In genomic region chr6:30507849-30508843, GRCh38 we compare ENCODE assay signal across 10 cellular contexts. TPM values are rescaled to one million over a fixed set of nuclear protein-coding genes. Genes with fewer than 3 reads are reported as not detected.
DNase-seq lines count a peak whose midpoint lies in the region; ATAC-seq, FAIRE-seq and TF ChIP-seq lines count a peak whose summit lies in the region.
"Had no signal": no experiment of that assay in that cellular context is flagged by ENCODE, and none has a peak within 500 bp of the region (broad histone marks: within the 10 kb centered on the region; RNA-seq: fewer than 3 reads in every experiment).

No MANE protein-coding gene starts in this region.

- H3K27ac Mint-ChIP-seq in effector memory CD8-positive, alpha-beta T cell, result peak overlapping the region; percentile 69 to 75
- H3K27ac Mint-ChIP-seq in neural progenitor cell, result no peak overlapping the region

- peaks cover 33 to 52% of the 10 kb centered on the region in 2 donors for H3K4me1 Mint-ChIP-seq in effector memory CD8-positive, alpha-beta T cell (ENCODE audit: low read depth in 2 of 2)
- no peaks in the 10 kb centered on the region for H3K4me1 Mint-ChIP-seq in neural progenitor cell

- H3K79me2 ChIP-seq in HepG2 (ENCODE audit: insufficient read depth, low read length), result no peaks in the 10 kb centered on the region
- no peaks in the 10 kb centered on the region for H3K79me2 ChIP-seq in neural progenitor cell (ENCODE audit: low read depth)

- DNase-seq in right lobe of liver, result no peak
- no peak for DNase-seq in HepG2 (ENCODE audit: low spot score)
- peak; percentile 57 for DNase-seq in NB4 (ENCODE audit: low read depth)
- DNase-seq in effector memory CD8-positive, alpha-beta T cell, result no peak
- no peak for DNase-seq in hepatic stellate cell (ENCODE audit: low spot score)
- no peak for DNase-seq in GM19238 (ENCODE audit: insufficient read length, low spot score)
- no peak for DNase-seq in sciatic nerve (ENCODE audit: low spot score)
- no peak for DNase-seq in neural progenitor cell (ENCODE audit: low spot score)
- DNase-seq: right cardiac atrium had no signal

- H3K27me3 ChIP-seq in right lobe of liver, result no peaks in the 10 kb centered on the region
- H3K27me3 ChIP-seq in HepG2 (ENCODE audit: control insufficient read depth in 1 of 2, insufficient read depth in 2 of 2, low read length in 2 of 2), result no peaks in the 10 kb centered on the region; a peak in 1 of 5 replicates
- H3K27me3 ChIP-seq in neural progenitor cell, result no peaks in the 10 kb centered on the region

- no peak for FAIRE-seq in HepG2 (lab: Jason Lieb, UNC)

- TF ChIP-seq CTCF in right lobe of liver (IDR thresholded peaks at IDR 0.05) (no peak), HepG2 (CRISPR knock-in tag; IDR thresholded peaks at IDR 0.05) (no peak), NB4 (IDR thresholded peaks at IDR 0.05; ENCODE audit: low read depth, low read length) (no peak), neural progenitor cell (IDR thresholded peaks at IDR 0.05) (no peak)

- H3K27ac ChIP-seq in right lobe of liver (peak overlapping the region in 2 of 3 donors; percentile 36 to 47), HepG2 (ENCODE audit: extremely low read length, insufficient read depth, low read length) (no peak overlapping the region), neural progenitor cell (no peak overlapping the region)
- H3K27ac ChIP-seq: C4-2B had no signal

- no peak overlapping the region for H3K4me3 ChIP-seq in right lobe of liver
- no peak overlapping the region for H3K4me3 ChIP-seq in HepG2 (replicated peaks in 1 of 3; ENCODE audit: insufficient read depth in 1 of 3, low read depth in 2 of 3, low read length in 3 of 3)
- no peak overlapping the region for H3K4me3 ChIP-seq in NB4 (ENCODE audit: low read depth, low read length)
- no peak overlapping the region for H3K4me3 ChIP-seq in neural progenitor cell

- H4K20me1 ChIP-seq in HepG2 (ENCODE audit: insufficient read depth, low read length), result no peaks in the 10 kb centered on the region
- H4K20me1 ChIP-seq in neural progenitor cell (ENCODE audit: low read depth), result no peaks in the 10 kb centered on the region

- BruUV-seq in HepG2 (replicated peaks; lab: Mats Ljungman, UMichigan), result no TSS peak

- H3K27me3 Mint-ChIP-seq in effector memory CD8-positive, alpha-beta T cell, result no peaks in the 10 kb centered on the region
- H3K27me3 Mint-ChIP-seq in neural progenitor cell (ENCODE audit: insufficient read depth, low read depth), result peaks cover 5% of the 10 kb centered on the region

- ATAC-seq in right lobe of liver, result peak in 3 of 4 donors; percentile 42 to 64 (median 45)
- ATAC-seq in HepG2, result no peak
- no peak for ATAC-seq in effector memory CD8-positive, alpha-beta T cell (replicated peaks)
- no peak for ATAC-seq in sciatic nerve

- H3K9ac ChIP-seq in HepG2 (ENCODE audit: insufficient read depth, low read depth, low read length) (no peak overlapping the region), neural progenitor cell (no peak overlapping the region)

- WGBS in right lobe of liver (ENCODE audit: insufficient coverage, low coverage, low lambda C conversion rate, missing lambda C conversion rate), result 70% methylated on average over 5 of the region's 5 CpGs
- WGBS in HepG2 (ENCODE audit: low lambda C conversion rate), result 19% methylated on average over 5 of the region's 5 CpGs

- no peaks in the 10 kb centered on the region for H3K36me3 ChIP-seq in right lobe of liver
- no peaks in the 10 kb centered on the region for H3K36me3 ChIP-seq in HepG2 (replicated peaks in 1 of 2; ENCODE audit: control insufficient read depth in 1 of 2, insufficient read depth in 2 of 2, low read length in 2 of 2)
- H3K36me3 ChIP-seq in neural progenitor cell, result no peaks in the 10 kb centered on the region

- no peak for TF ChIP-seq RAD21 in HepG2 (CRISPR knock-in tag; IDR thresholded peaks at IDR 0.05)

- H2AFZ ChIP-seq in HepG2 (ENCODE audit: low read length) (no peak overlapping the region), neural progenitor cell (replicated peaks) (no peak overlapping the region)

- no peak for TF ChIP-seq POLR2A in right lobe of liver (IDR thresholded peaks at IDR 0.05)
- TF ChIP-seq POLR2A in HepG2 (IDR thresholded peaks at IDR 0.05; ENCODE audit: insufficient read depth in 1 of 2, low read depth in 2 of 2, low read length in 2 of 2), result no peak
- no peak for TF ChIP-seq POLR2A in NB4 (IDR thresholded peaks at IDR 0.05; ENCODE audit: extremely low read depth, insufficient read length)

- no peak for TF ChIP-seq EP300 in HepG2 (IDR thresholded peaks at IDR 0.05; ENCODE audit: low read depth in 2 of 2, low read length in 2 of 2)
- no peak for TF ChIP-seq EP300 in HepG2 (CRISPR knock-in tag; IDR thresholded peaks at IDR 0.05; ENCODE audit: borderline replicate concordance)

- H3K4me1 ChIP-seq in right lobe of liver, result no peaks in the 10 kb centered on the region
- peaks cover 6% of the 10 kb centered on the region; the same call in 1 of the 2 replicates for H3K4me1 ChIP-seq in HepG2 (ENCODE audit: insufficient read depth, low read length)
- peaks cover 4% of the 10 kb centered on the region for H3K4me1 ChIP-seq in neural progenitor cell

- peak overlapping the region; percentile 61 to 69 for H3K4me3 Mint-ChIP-seq in effector memory CD8-positive, alpha-beta T cell
- H3K4me3 Mint-ChIP-seq in neural progenitor cell, result no peak overlapping the region

- in situ Hi-C loops in HepG2 (cut with HindIII; ENCODE audit: extremely low pct_ligation_motif_present, low pct_unique_long_range_greater_than_20kb), result no loop called here

- CTCF ChIA-PET in HepG2 (lab: Yijun Ruan, JAX; ENCODE audit: low intra/inter-chr PET ratio, low total read pairs), result no interaction called here

- intact Hi-C loops in right lobe of liver (cut with DNase I) (no loop called here), HepG2 (cut with micrococcal nuclease; ENCODE audit: unreplicated experiment) (no loop called here), sciatic nerve (cut with DNase I) (no loop called here)

- POLR2A ChIA-PET in HepG2 (lab: Yijun Ruan, JAX), result no interaction called here

- peaks cover 6% of the 10 kb centered on the region for H3F3A ChIP-seq in neural progenitor cell (ENCODE audit: low read depth)

- H3K9me3 Mint-ChIP-seq in effector memory CD8-positive, alpha-beta T cell, result no peaks in the 10 kb centered on the region
- H3K9me3 Mint-ChIP-seq in neural progenitor cell, result no peaks in the 10 kb centered on the region

- H3K36me3 Mint-ChIP-seq in effector memory CD8-positive, alpha-beta T cell (ENCODE audit: insufficient read depth), result peaks cover 9% of the 10 kb centered on the region
- no peaks in the 10 kb centered on the region for H3K36me3 Mint-ChIP-seq in neural progenitor cell

- H3K4me2 ChIP-seq in HepG2 (ENCODE audit: low read depth, low read length), result no peak overlapping the region
- no peak overlapping the region for H3K4me2 ChIP-seq in neural progenitor cell

- no peaks in the 10 kb centered on the region for H3K9me3 ChIP-seq in right lobe of liver
- no peaks in the 10 kb centered on the region for H3K9me3 ChIP-seq in HepG2 (ENCODE audit: low read length)
- no peaks in the 10 kb centered on the region for H3K9me3 ChIP-seq in neural progenitor cell (ENCODE audit: low read depth)

RNA-seq across cellular contexts. Expression of gene HLA-E, which starts 18.8 kb away (rescaled TPM):
- 100 to 1,000 TPM; 116 to 257 (median 183) TPM for total RNA-seq in right lobe of liver
- total RNA-seq in HepG2 (2016; rRNA removed; fragmentation: Illumina TruSeq; extraction: Trizol), result 21.2 and 45.2 TPM in 2 replicates
- 6.3 and 7.1 TPM in 2 replicates for total RNA-seq in HepG2 (2016; cell fraction: cytosol; rRNA removed; fragmentation: Illumina TruSeq; extraction: Trizol; ENCODE audit: low read depth)
- 21.6 and 46.9 TPM in 2 replicates for total RNA-seq in HepG2 (2016; cell fraction: insoluble cytoplasmic fraction; rRNA removed; fragmentation: Illumina TruSeq; extraction: Trizol)
- 12.5 and 14.1 TPM in 2 replicates for total RNA-seq in HepG2 (2016; cell fraction: membrane; rRNA removed; fragmentation: Illumina TruSeq; extraction: Trizol)
- 38.3 and 44.5 TPM in 2 replicates for total RNA-seq in HepG2 (2016; cell fraction: nucleus; rRNA removed; fragmentation: Illumina TruSeq; extraction: Trizol)
- 90.4 and 99.8 TPM in 2 replicates for polyA plus RNA-seq in HepG2 (2011; rRNA removed)
- polyA plus RNA-seq in HepG2 (2011; cell fraction: cytosol; rRNA removed), result 94.6 and 111 TPM in 2 replicates
- polyA plus RNA-seq in HepG2 (2011; cell fraction: nucleus; rRNA removed), result 67.6 and 75.6 TPM in 2 replicates
- 64.9 and 110 TPM in 2 replicates for polyA plus RNA-seq in HepG2 (2012)
- polyA plus RNA-seq in HepG2 (2016; cell fraction: cytosol; fragmentation: Illumina TruSeq; extraction: Trizol; ENCODE audit: low read depth), result 6.6 and 6.7 TPM in 2 replicates
- polyA plus RNA-seq in HepG2 (2016; cell fraction: insoluble cytoplasmic fraction; fragmentation: Illumina TruSeq; extraction: Trizol; ENCODE audit: low read depth), result 23.6 and 24.3 TPM in 2 replicates
- polyA plus RNA-seq in HepG2 (2016; cell fraction: membrane; fragmentation: Illumina TruSeq; extraction: Trizol; ENCODE audit: low read depth), result 11.8 and 12.2 TPM in 2 replicates
- 68.0 and 69.9 TPM in 2 replicates for polyA plus RNA-seq in HepG2 (2016; cell fraction: nucleus; fragmentation: Illumina TruSeq; extraction: Trizol; ENCODE audit: insufficient read depth, low read depth)
- polyA minus RNA-seq in HepG2 (2011; rRNA and poly(A)+ RNA removed; ENCODE audit: low replicate concordance), result 39.4 and 80.9 TPM in 2 replicates
- 45.5 and 56.8 TPM in 2 replicates for polyA minus RNA-seq in HepG2 (2011; cell fraction: cytosol; rRNA and poly(A)+ RNA removed)
- 17.4 and 26.7 TPM in 2 replicates for polyA minus RNA-seq in HepG2 (2011; cell fraction: nucleus; rRNA and poly(A)+ RNA removed)
- total RNA-seq in sciatic nerve, result 546 TPM
- 24.8 and 43.1 TPM in 2 replicates for total RNA-seq in neural progenitor cell (ENCODE audit: low replicate concordance)

RNA-seq across cellular contexts. Expression of gene GNL1, which starts 48.1 kb away (rescaled TPM):
- total RNA-seq in right lobe of liver, result 10 to 100 TPM in 5 of 6 experiments, 1 to 10 TPM in 1; 5.1 to 25.6 (median 19.8) TPM
- 54.8 and 55.6 TPM in 2 replicates for total RNA-seq in HepG2 (2016; rRNA removed; fragmentation: Illumina TruSeq; extraction: Trizol)
- 11.5 and 14.7 TPM in 2 replicates for total RNA-seq in HepG2 (2016; cell fraction: cytosol; rRNA removed; fragmentation: Illumina TruSeq; extraction: Trizol; ENCODE audit: low read depth)
- total RNA-seq in HepG2 (2016; cell fraction: insoluble cytoplasmic fraction; rRNA removed; fragmentation: Illumina TruSeq; extraction: Trizol), result 48.5 and 56.5 TPM in 2 replicates
- 23.9 and 27.8 TPM in 2 replicates for total RNA-seq in HepG2 (2016; cell fraction: membrane; rRNA removed; fragmentation: Illumina TruSeq; extraction: Trizol)
- total RNA-seq in HepG2 (2016; cell fraction: nucleus; rRNA removed; fragmentation: Illumina TruSeq; extraction: Trizol), result 27.7 and 34.5 TPM in 2 replicates
- polyA plus RNA-seq in HepG2 (2011; rRNA removed), result 35.0 and 46.8 TPM in 2 replicates
- 25.1 and 32.1 TPM in 2 replicates for polyA plus RNA-seq in HepG2 (2011; cell fraction: cytosol; rRNA removed)
- polyA plus RNA-seq in HepG2 (2011; cell fraction: nucleus; rRNA removed), result 40.6 and 54.9 TPM in 2 replicates
- 45.3 and 50.3 TPM in 2 replicates for polyA plus RNA-seq in HepG2 (2012)
- 12.7 and 15.8 TPM in 2 replicates for polyA plus RNA-seq in HepG2 (2016; cell fraction: cytosol; fragmentation: Illumina TruSeq; extraction: Trizol; ENCODE audit: low read depth)
- 53.9 and 60.5 TPM in 2 replicates for polyA plus RNA-seq in HepG2 (2016; cell fraction: insoluble cytoplasmic fraction; fragmentation: Illumina TruSeq; extraction: Trizol; ENCODE audit: low read depth)
- 19.5 and 25.2 TPM in 2 replicates for polyA plus RNA-seq in HepG2 (2016; cell fraction: membrane; fragmentation: Illumina TruSeq; extraction: Trizol; ENCODE audit: low read depth)
- polyA plus RNA-seq in HepG2 (2016; cell fraction: nucleus; fragmentation: Illumina TruSeq; extraction: Trizol; ENCODE audit: insufficient read depth, low read depth), result 84.3 and 89.3 TPM in 2 replicates
- 34.2 and 47.6 TPM in 2 replicates for polyA minus RNA-seq in HepG2 (2011; rRNA and poly(A)+ RNA removed; ENCODE audit: low replicate concordance)
- 22.4 and 23.5 TPM in 2 replicates for polyA minus RNA-seq in HepG2 (2011; cell fraction: cytosol; rRNA and poly(A)+ RNA removed)
- polyA minus RNA-seq in HepG2 (2011; cell fraction: nucleus; rRNA and poly(A)+ RNA removed), result 22.4 and 27.0 TPM in 2 replicates
- 63.3 TPM for total RNA-seq in sciatic nerve
- total RNA-seq in neural progenitor cell (ENCODE audit: low replicate concordance), result 23.7 and 34.7 TPM in 2 replicates

RNA-seq across cellular contexts. Expression of gene PRR3, which starts 48.9 kb away (rescaled TPM):
- 1 to 10 TPM; 2.3 to 3.8 (median 2.6) TPM for total RNA-seq in right lobe of liver
- total RNA-seq in HepG2 (2016; rRNA removed; fragmentation: Illumina TruSeq; extraction: Trizol), result 13.9 and 14.6 TPM in 2 replicates
- total RNA-seq in HepG2 (2016; cell fraction: cytosol; rRNA removed; fragmentation: Illumina TruSeq; extraction: Trizol; ENCODE audit: low read depth), result 6.5 and 6.6 TPM in 2 replicates
- 13.8 and 15.5 TPM in 2 replicates for total RNA-seq in HepG2 (2016; cell fraction: insoluble cytoplasmic fraction; rRNA removed; fragmentation: Illumina TruSeq; extraction: Trizol)
- total RNA-seq in HepG2 (2016; cell fraction: membrane; rRNA removed; fragmentation: Illumina TruSeq; extraction: Trizol), result 12.6 and 13.1 TPM in 2 replicates
- total RNA-seq in HepG2 (2016; cell fraction: nucleus; rRNA removed; fragmentation: Illumina TruSeq; extraction: Trizol), result 11.4 and 14.4 TPM in 2 replicates
- 20.6 and 21.2 TPM in 2 replicates for polyA plus RNA-seq in HepG2 (2011; rRNA removed)
- 14.8 and 17.1 TPM in 2 replicates for polyA plus RNA-seq in HepG2 (2011; cell fraction: cytosol; rRNA removed)
- polyA plus RNA-seq in HepG2 (2011; cell fraction: nucleus; rRNA removed), result 16.1 and 23.0 TPM in 2 replicates
- 12.5 and 15.6 TPM in 2 replicates for polyA plus RNA-seq in HepG2 (2012)
- polyA plus RNA-seq in HepG2 (2016; cell fraction: cytosol; fragmentation: Illumina TruSeq; extraction: Trizol; ENCODE audit: low read depth), result 5.9 and 6.1 TPM in 2 replicates
- 27.5 and 29.3 TPM in 2 replicates for polyA plus RNA-seq in HepG2 (2016; cell fraction: insoluble cytoplasmic fraction; fragmentation: Illumina TruSeq; extraction: Trizol; ENCODE audit: low read depth)
- 13.6 and 13.9 TPM in 2 replicates for polyA plus RNA-seq in HepG2 (2016; cell fraction: membrane; fragmentation: Illumina TruSeq; extraction: Trizol; ENCODE audit: low read depth)
- polyA plus RNA-seq in HepG2 (2016; cell fraction: nucleus; fragmentation: Illumina TruSeq; extraction: Trizol; ENCODE audit: insufficient read depth, low read depth), result 25.4 and 26.7 TPM in 2 replicates
- polyA minus RNA-seq in HepG2 (2011; rRNA and poly(A)+ RNA removed; ENCODE audit: low replicate concordance), result 34.9 and 73.8 TPM in 2 replicates
- polyA minus RNA-seq in HepG2 (2011; cell fraction: cytosol; rRNA and poly(A)+ RNA removed), result 4.9 and 5.8 TPM in 2 replicates
- 20.6 and 27.1 TPM in 2 replicates for polyA minus RNA-seq in HepG2 (2011; cell fraction: nucleus; rRNA and poly(A)+ RNA removed)
- 10.9 TPM for total RNA-seq in sciatic nerve
- 13.7 and 18.6 TPM in 2 replicates for total RNA-seq in neural progenitor cell (ENCODE audit: low replicate concordance)

Comparison
In these comparisons a context has a peak if more than half of its experiments do, and no peak if none do; other contexts are left out.
1. ATAC-seq: peak in right lobe of liver (3 of 4); none in HepG2 (single experiment), effector memory CD8-positive, alpha-beta T cell (single experiment) and sciatic nerve (single experiment).
2. H3K27ac ChIP-seq: peak in right lobe of liver (2 of 3); none in HepG2 (single experiment) and neural progenitor cell (single experiment).